ENCODE assay signal across 20 cellular contexts in genomic region chr12:94815958-94816357, GRCh38.
A peak's percentile ranks its signal among the peaks of the same experiment; 100 is the strongest.
DNase-seq lines count a peak whose midpoint lies in the region; ATAC-seq lines count a peak whose summit lies in the region.
"Had no signal": no experiment of that assay in that cellular context is flagged by ENCODE, and none has a peak within 500 bp of the region (broad histone marks: within the 10 kb centered on the region; RNA-seq: fewer than 3 reads in every experiment).

No MANE protein-coding gene starts in this region.

- peaks cover 39% of the 10 kb centered on the region for H3K9me3 ChIP-seq in NT2/D1 (ENCODE audit: insufficient read depth, low read length)
- peaks cover 35% of the 10 kb centered on the region for H3K9me3 ChIP-seq in iPS-20b (ENCODE audit: insufficient read depth, low read depth, low read length)
- H3K9me3 ChIP-seq: testis had no signal

- H3K4me1 Mint-ChIP-seq in stimulated activated naive CD8-positive, alpha-beta T cell treated with anti-CD3 and anti-CD28 coated beads, Interleukin-15, Interleukin-2, amounts not matched to agents 100 ng/mL and 50 ng/mL, for 24 hours (ENCODE audit: low read depth), result peaks cover 12% of the 10 kb centered on the region
- H3K4me1 Mint-ChIP-seq in stimulated activated naive CD8-positive, alpha-beta T cell treated with anti-CD3 and anti-CD28 coated beads, Interleukin-15, amount 100 ng/mL, for 72 hours, result peaks cover 5% of the 10 kb centered on the region
- no peaks in the 10 kb centered on the region for H3K4me1 Mint-ChIP-seq in natural killer cell treated with Interleukin-12 subunit alpha and Interleukin-12 subunit beta and Interleukin-15 and Interleukin-18, amount 100 ng/mL, for 72 hours (ENCODE audit: low read depth in 2 of 2)
- H3K4me1 Mint-ChIP-seq: activated CD4-positive, alpha-beta T cell treated with anti-CD3 and anti-CD28 coated beads for 36 hours had no signal

- peak overlapping the region; percentile 23 for H3K27ac Mint-ChIP-seq in stimulated activated naive CD8-positive, alpha-beta T cell treated with anti-CD3 and anti-CD28 coated beads, Interleukin-15, Interleukin-2, amounts not matched to agents 100 ng/mL and 50 ng/mL, for 24 hours
- H3K27ac Mint-ChIP-seq in stimulated activated naive CD8-positive, alpha-beta T cell treated with anti-CD3 and anti-CD28 coated beads, Interleukin-15, amount 100 ng/mL, for 72 hours, result no peak overlapping the region
- no peak overlapping the region for H3K27ac Mint-ChIP-seq in natural killer cell treated with Interleukin-12 subunit alpha and Interleukin-12 subunit beta and Interleukin-15 and Interleukin-18, amount 100 ng/mL, for 72 hours
- H3K27ac Mint-ChIP-seq: activated CD4-positive, alpha-beta T cell treated with anti-CD3 and anti-CD28 coated beads for 36 hours had no signal

- H3K4me1 ChIP-seq in NT2/D1 (ENCODE audit: insufficient read depth, insufficient read length) (no peaks in the 10 kb centered on the region), iPS-20b (ENCODE audit: insufficient read depth, low read length) (peaks cover 5% of the 10 kb centered on the region; the same call in 1 of the 2 replicates)
- H3K4me1 ChIP-seq: testis had no signal

- no peak overlapping the region for H3K27ac ChIP-seq in iPS-20b (ENCODE audit: low read length)
- H3K27ac ChIP-seq: neutrophil, testis had no signal

- H3K4me3 ChIP-seq in NT2/D1 (ENCODE audit: insufficient read length, low read depth), result no peak overlapping the region
- peak overlapping the region; percentile 25; the same call in 1 of the 2 replicates for H3K4me3 ChIP-seq in iPS-20b (ENCODE audit: low read length)
- H3K4me3 ChIP-seq: testis had no signal

- H3K36me3 Mint-ChIP-seq in stimulated activated naive CD8-positive, alpha-beta T cell treated with anti-CD3 and anti-CD28 coated beads, Interleukin-15, Interleukin-2, amounts not matched to agents 100 ng/mL and 50 ng/mL, for 24 hours (ENCODE audit: low read depth), result peaks cover 21% of the 10 kb centered on the region
- peaks cover 21% of the 10 kb centered on the region for H3K36me3 Mint-ChIP-seq in natural killer cell treated with Interleukin-12 subunit alpha and Interleukin-12 subunit beta and Interleukin-15 and Interleukin-18, amount 100 ng/mL, for 72 hours

- H3K4me3 Mint-ChIP-seq in stimulated activated naive CD8-positive, alpha-beta T cell treated with anti-CD3 and anti-CD28 coated beads, Interleukin-15, Interleukin-2, amounts not matched to agents 100 ng/mL and 50 ng/mL, for 24 hours, result peak overlapping the region; percentile 35
- no peak overlapping the region for H3K4me3 Mint-ChIP-seq in stimulated activated naive CD8-positive, alpha-beta T cell treated with anti-CD3 and anti-CD28 coated beads, Interleukin-15, amount 100 ng/mL, for 72 hours
- no peak overlapping the region for H3K4me3 Mint-ChIP-seq in natural killer cell treated with Interleukin-12 subunit alpha and Interleukin-12 subunit beta and Interleukin-15 and Interleukin-18, amount 100 ng/mL, for 72 hours
- H3K4me3 Mint-ChIP-seq: activated CD4-positive, alpha-beta T cell treated with anti-CD3 and anti-CD28 coated beads for 36 hours had no signal

- no peaks in the 10 kb centered on the region for H3K27me3 ChIP-seq in NT2/D1 (ENCODE audit: insufficient read depth, insufficient read length)
- H3K27me3 ChIP-seq in iPS-20b (ENCODE audit: insufficient read depth, low read length), result peaks cover 4% of the 10 kb centered on the region; the same call in 1 of the 2 replicates
- H3K27me3 ChIP-seq: neutrophil, spleen, testis had no signal

- peaks cover 27% of the 10 kb centered on the region for H3K9me3 Mint-ChIP-seq in stimulated activated naive CD8-positive, alpha-beta T cell treated with anti-CD3 and anti-CD28 coated beads, Interleukin-15, Interleukin-2, amounts not matched to agents 100 ng/mL and 50 ng/mL, for 24 hours
- peaks cover 16 to 18% of the 10 kb centered on the region in 2 donors for H3K9me3 Mint-ChIP-seq in stimulated activated naive CD8-positive, alpha-beta T cell treated with anti-CD3 and anti-CD28 coated beads, Interleukin-15, amount 100 ng/mL, for 72 hours
- peaks cover 11% of the 10 kb centered on the region for H3K9me3 Mint-ChIP-seq in natural killer cell treated with Interleukin-12 subunit alpha and Interleukin-12 subunit beta and Interleukin-15 and Interleukin-18, amount 100 ng/mL, for 72 hours

- no peaks in the 10 kb centered on the region for H3K36me3 ChIP-seq in NT2/D1 (ENCODE audit: insufficient read depth, insufficient read length, low read length)
- no peaks in the 10 kb centered on the region for H3K36me3 ChIP-seq in iPS-20b (ENCODE audit: insufficient read depth, low read depth, low read length)
- H3K36me3 ChIP-seq: neutrophil had no signal

- H3K27me3 Mint-ChIP-seq in stimulated activated naive CD8-positive, alpha-beta T cell treated with anti-CD3 and anti-CD28 coated beads, Interleukin-15, Interleukin-2, amounts not matched to agents 100 ng/mL and 50 ng/mL, for 24 hours, result no peaks in the 10 kb centered on the region
- H3K27me3 Mint-ChIP-seq in stimulated activated naive CD8-positive, alpha-beta T cell treated with anti-CD3 and anti-CD28 coated beads, Interleukin-15, amount 100 ng/mL, for 72 hours, result peaks cover 7% of the 10 kb centered on the region
- no peaks in the 10 kb centered on the region for H3K27me3 Mint-ChIP-seq in natural killer cell treated with Interleukin-12 subunit alpha and Interleukin-12 subunit beta and Interleukin-15 and Interleukin-18, amount 100 ng/mL, for 72 hours
- H3K27me3 Mint-ChIP-seq: activated CD4-positive, alpha-beta T cell treated with anti-CD3 and anti-CD28 coated beads for 36 hours had no signal

- DNase-seq in stimulated activated naive CD8-positive, alpha-beta T cell treated with anti-CD3 and anti-CD28 coated beads, Interleukin-15, amount 100 ng/mL, for 72 hours, result no peak
- peak; percentile 89 for DNase-seq in NT2/D1 (ENCODE audit: low read depth, low spot score)
- no peak for DNase-seq in activated T-cell treated with anti-CD3 and anti-CD28 coated beads for 4 hours
- no peak for DNase-seq in hypothalamus (lab: John Stamatoyannopoulos, UW)
- DNase-seq in natural killer cell treated with Interleukin-12 subunit alpha and Interleukin-12 subunit beta and Interleukin-15 and Interleukin-18, amount 100 ng/mL, for 72 hours (ENCODE audit: low spot score), result no peak
- DNase-seq: activated CD4-positive, alpha-beta T cell treated with anti-CD3 and anti-CD28 coated beads for 36 hours; activated effector memory CD4-positive, alpha-beta T cell treated with anti-CD3 and anti-CD28 coated beads, Interleukin-2, amount 50 U/mL, for 16 hours; amniotic stem cell; C1 segment of cervical spinal cord; Kasumi-1; NCI-H1105 treated with DMSO at 0.1 percent for 48 hours; NCI-H774; spleen; testis had no signal

- ATAC-seq in stimulated activated naive CD8-positive, alpha-beta T cell treated with anti-CD3 and anti-CD28 coated beads, Interleukin-15, amount 100 ng/mL, for 72 hours, result no peak
- no peak for ATAC-seq in natural killer cell treated with Interleukin-12 subunit alpha and Interleukin-12 subunit beta and Interleukin-15 and Interleukin-18, amount 100 ng/mL, for 72 hours
- ATAC-seq in HG02884 (IDR thresholded peaks at IDR 0.05; ENCODE audit: unreplicated experiment), result no peak
- ATAC-seq: activated CD4-positive, alpha-beta T cell treated with anti-CD3 and anti-CD28 coated beads for 36 hours; esophagus mucosa; Panc1 had no signal

- no peak overlapping the region for H3K9ac ChIP-seq in NT2/D1 (ENCODE audit: insufficient read length, low read depth)
- H3K9ac ChIP-seq in iPS-20b (ENCODE audit: low read depth, low read length), result no peak overlapping the region
